In the genomic region with DNA sequence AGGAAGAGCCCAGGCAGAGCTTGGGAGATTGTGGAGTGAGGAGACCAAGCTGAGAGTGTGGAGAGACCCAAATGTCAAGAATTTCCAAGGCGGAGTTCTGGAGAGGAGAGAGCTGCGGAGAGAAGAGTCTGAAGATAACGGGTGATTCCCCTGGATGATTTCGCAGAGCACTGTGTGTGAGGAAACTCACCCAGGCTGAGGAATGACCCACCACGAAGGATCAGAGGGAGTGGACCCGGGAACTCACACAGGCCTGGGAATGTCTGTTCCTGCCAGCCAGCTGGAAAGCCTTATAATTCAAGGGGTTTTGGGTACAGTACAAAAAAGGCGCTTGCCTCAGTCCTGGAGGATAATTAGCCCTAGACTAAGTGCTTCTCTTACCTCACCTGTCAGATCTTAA, we compare ENCODE assay signal across 1 cellular context.
TF ChIP-seq lines count a peak whose summit lies in the region.

No MANE protein-coding gene starts in this region.

TF ChIP-seq in GM23338, 12 proteins besides CTCF, POLR2A, EP300 and RAD21 (continued from another document):
- TF ChIP-seq, protein P1, sequence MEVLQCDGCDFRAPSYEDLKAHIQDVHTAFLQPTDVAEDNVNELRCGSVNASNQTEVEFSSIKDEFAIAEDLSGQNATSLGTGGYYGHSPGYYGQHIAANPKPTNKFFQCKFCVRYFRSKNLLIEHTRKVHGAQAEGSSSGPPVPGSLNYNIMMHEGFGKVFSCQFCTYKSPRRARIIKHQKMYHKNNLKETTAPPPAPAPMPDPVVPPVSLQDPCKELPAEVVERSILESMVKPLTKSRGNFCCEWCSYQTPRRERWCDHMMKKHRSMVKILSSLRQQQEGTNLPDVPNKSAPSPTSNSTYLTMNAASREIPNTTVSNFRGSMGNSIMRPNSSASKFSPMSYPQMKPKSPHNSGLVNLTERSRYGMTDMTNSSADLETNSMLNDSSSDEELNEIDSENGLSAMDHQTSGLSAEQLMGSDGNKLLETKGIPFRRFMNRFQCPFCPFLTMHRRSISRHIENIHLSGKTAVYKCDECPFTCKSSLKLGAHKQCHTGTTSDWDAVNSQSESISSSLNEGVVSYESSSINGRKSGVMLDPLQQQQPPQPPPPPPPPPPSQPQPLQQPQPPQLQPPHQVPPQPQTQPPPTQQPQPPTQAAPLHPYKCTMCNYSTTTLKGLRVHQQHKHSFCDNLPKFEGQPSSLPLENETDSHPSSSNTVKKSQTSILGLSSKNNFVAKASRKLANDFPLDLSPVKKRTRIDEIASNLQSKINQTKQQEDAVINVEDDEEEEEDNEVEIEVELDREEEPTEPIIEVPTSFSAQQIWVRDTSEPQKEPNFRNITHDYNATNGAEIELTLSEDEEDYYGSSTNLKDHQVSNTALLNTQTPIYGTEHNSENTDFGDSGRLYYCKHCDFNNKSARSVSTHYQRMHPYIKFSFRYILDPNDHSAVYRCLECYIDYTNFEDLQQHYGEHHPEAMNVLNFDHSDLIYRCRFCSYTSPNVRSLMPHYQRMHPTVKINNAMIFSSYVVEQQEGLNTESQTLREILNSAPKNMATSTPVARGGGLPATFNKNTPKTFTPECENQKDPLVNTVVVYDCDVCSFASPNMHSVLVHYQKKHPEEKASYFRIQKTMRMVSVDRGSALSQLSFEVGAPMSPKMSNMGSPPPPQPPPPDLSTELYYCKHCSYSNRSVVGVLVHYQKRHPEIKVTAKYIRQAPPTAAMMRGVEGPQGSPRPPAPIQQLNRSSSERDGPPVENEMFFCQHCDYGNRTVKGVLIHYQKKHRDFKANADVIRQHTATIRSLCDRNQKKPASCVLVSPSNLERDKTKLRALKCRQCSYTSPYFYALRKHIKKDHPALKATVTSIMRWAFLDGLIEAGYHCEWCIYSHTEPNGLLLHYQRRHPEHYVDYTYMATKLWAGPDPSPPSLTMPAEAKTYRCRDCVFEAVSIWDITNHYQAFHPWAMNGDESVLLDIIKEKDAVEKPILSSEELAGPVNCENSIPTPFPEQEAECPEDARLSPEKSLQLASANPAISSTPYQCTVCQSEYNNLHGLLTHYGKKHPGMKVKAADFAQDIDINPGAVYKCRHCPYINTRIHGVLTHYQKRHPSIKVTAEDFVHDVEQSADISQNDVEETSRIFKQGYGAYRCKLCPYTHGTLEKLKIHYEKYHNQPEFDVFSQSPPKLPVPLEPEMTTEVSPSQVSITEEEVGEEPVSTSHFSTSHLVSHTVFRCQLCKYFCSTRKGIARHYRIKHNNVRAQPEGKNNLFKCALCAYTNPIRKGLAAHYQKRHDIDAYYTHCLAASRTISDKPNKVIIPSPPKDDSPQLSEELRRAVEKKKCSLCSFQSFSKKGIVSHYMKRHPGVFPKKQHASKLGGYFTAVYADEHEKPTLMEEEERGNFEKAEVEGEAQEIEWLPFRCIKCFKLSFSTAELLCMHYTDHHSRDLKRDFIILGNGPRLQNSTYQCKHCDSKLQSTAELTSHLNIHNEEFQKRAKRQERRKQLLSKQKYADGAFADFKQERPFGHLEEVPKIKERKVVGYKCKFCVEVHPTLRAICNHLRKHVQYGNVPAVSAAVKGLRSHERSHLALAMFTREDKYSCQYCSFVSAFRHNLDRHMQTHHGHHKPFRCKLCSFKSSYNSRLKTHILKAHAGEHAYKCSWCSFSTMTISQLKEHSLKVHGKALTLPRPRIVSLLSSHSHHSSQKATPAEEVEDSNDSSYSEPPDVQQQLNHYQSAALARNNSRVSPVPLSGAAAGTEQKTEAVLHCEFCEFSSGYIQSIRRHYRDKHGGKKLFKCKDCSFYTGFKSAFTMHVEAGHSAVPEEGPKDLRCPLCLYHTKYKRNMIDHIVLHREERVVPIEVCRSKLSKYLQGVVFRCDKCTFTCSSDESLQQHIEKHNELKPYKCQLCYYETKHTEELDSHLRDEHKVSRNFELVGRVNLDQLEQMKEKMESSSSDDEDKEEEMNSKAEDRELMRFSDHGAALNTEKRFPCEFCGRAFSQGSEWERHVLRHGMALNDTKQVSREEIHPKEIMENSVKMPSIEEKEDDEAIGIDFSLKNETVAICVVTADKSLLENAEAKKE (CRISPR knock-in tag; IDR thresholded peaks at IDR 0.05): no peak
- no peak for TF ChIP-seq EZH2 (IDR thresholded peaks at IDR 0.05; ENCODE audit: low read depth, unreplicated experiment)
